11 cellular contexts compared by ENCODE assay signal in genomic region chr10:29291561-29291960, GRCh38. TPM values are rescaled to one million over a fixed set of nuclear protein-coding genes. Genes with fewer than 3 reads are reported as not detected.
"Had no signal": no experiment of that assay in that cellular context is flagged by ENCODE, and none has a peak within 500 bp of the region (broad histone marks: within the 10 kb centered on the region; RNA-seq: fewer than 3 reads in every experiment).

No MANE protein-coding gene starts in this region.

RNA-seq across cellular contexts. Expression of gene LYZL1, which starts 2.7 kb away (rescaled TPM):
- total RNA-seq: OCI-LY7, PC-3, PC-9, Peyer's patch, Right ventricle myocardium inferior, Right ventricle myocardium superior, RPMI7951, SJCRH30, SJSA1, SK-MEL-5 had no signal
- polyA plus RNA-seq: SK-N-SH had no signal
